35 cellular contexts compared by ENCODE assay signal in the genomic region with DNA sequence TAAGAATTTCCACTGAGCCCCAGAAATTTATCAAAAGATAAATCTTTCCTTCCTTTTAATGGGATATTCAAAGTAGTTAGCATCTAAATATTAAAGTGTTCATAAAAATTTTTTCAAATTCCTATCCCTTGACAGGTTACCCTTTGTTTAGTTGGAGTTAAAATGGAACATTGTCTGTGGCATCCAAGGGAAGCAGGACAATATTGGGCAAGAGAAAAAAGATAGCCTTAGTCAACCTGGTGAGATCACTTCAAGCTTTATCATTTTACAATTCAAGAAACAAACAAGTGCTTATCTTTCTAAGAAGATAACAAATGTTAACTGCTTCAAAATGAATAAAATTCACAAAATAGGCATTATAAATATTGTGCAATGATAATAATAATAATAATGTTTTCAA. TPM values are rescaled to one million over a fixed set of nuclear protein-coding genes. Genes with fewer than 3 reads are reported as not detected.
DNase-seq lines count a peak whose midpoint lies in the region; ATAC-seq, FAIRE-seq and TF ChIP-seq lines count a peak whose summit lies in the region.
"Had no signal": no experiment of that assay in that cellular context is flagged by ENCODE, and none has a peak within 500 bp of the region (broad histone marks: within the 10 kb centered on the region; RNA-seq: fewer than 3 reads in every experiment).

No MANE protein-coding gene starts in this region.

- no peaks in the 10 kb centered on the region for H4K20me1 ChIP-seq in HCT116 (ENCODE audit: insufficient read depth)
- H4K20me1 ChIP-seq in K562 (replicated peaks; ENCODE audit: control insufficient read depth, insufficient read depth, low read length): no peaks in the 10 kb centered on the region
- H4K20me1 ChIP-seq: BLaER1; BLaER1 treated with 17β-estradiol and CSF1 and Interleukin-3, amounts not matched to agents 10 nM and 100 nM had no signal

- no peak for DNase-seq in HCT116 (ENCODE audit: low read depth, low spot score)
- DNase-seq in NCI-H226: peak; percentile 32
- DNase-seq in K562 (ENCODE audit: extremely low read depth in 1 of 4, low spot score in 3 of 4): no peak
- no peak for DNase-seq in transverse colon
- no peak for DNase-seq in T-helper 17 cell
- DNase-seq: 8988T; ACHN; AML-193; BE2C; C1 segment of cervical spinal cord; Caco-2; Calu3; CD4-positive, alpha-beta memory T cell; CD4-positive, alpha-beta T cell; CD4-positive, CD25-positive, alpha-beta regulatory T cell; CD8-positive, alpha-beta memory T cell; CD8-positive, alpha-beta T cell; COR-L47; DMS 273 treated with DMSO at 0.1 percent for 48 hours; DMS153; DMS53; DMS79; DMS79 treated with DMSO at 0.1 percent for 48 hours; DND-41; EL had no signal

- no peak for TF ChIP-seq EP300 in K562 (IDR thresholded peaks at IDR 0.05; ENCODE audit: low read length)
- no peak for TF ChIP-seq EP300 in transverse colon (IDR thresholded peaks at IDR 0.05; ENCODE audit: low read depth)

- H3K4me1 ChIP-seq in HCT116 (ENCODE audit: control insufficient read depth in 1 of 2, insufficient read depth in 2 of 2, low read length in 2 of 2) (no peaks in the 10 kb centered on the region), K562 (replicated peaks in 1 of 2; ENCODE audit: control insufficient read depth in 2 of 2, insufficient read depth in 2 of 2, low read length in 2 of 2) (no peaks in the 10 kb centered on the region), transverse colon (no peaks in the 10 kb centered on the region)
- H3K4me1 ChIP-seq: A549, BE2C, BLaER1 had no signal

- no peak overlapping the region for H3K4me3 Mint-ChIP-seq in T-helper 17 cell
- H3K4me3 Mint-ChIP-seq: B cell; CD14-positive monocyte; CD4-positive, alpha-beta memory T cell; CD4-positive, alpha-beta T cell; CD4-positive, CD25-positive, alpha-beta regulatory T cell; CD8-positive, alpha-beta memory T cell; CD8-positive, alpha-beta T cell had no signal

- no peaks in the 10 kb centered on the region for H3K36me3 Mint-ChIP-seq in T-helper 17 cell (ENCODE audit: low read depth)
- H3K36me3 Mint-ChIP-seq: CD14-positive monocyte; CD4-positive, alpha-beta memory T cell; CD4-positive, CD25-positive, alpha-beta regulatory T cell; CD8-positive, alpha-beta memory T cell; CD8-positive, alpha-beta T cell had no signal

- ATAC-seq in HCT116 (no peak), K562 (no peak), HG03520 (IDR thresholded peaks at IDR 0.05; ENCODE audit: unreplicated experiment) (no peak), T-helper 17 cell (no peak)
- ATAC-seq: A549; CD8-positive, alpha-beta T cell had no signal

- H2AFZ ChIP-seq in HCT116 (ENCODE audit: low read depth, low read length, poor library complexity, severe bottlenecking) (peak overlapping the region; percentile 27), K562 (ENCODE audit: low read depth, low read length) (no peak overlapping the region)

- TF ChIP-seq RAD21 in HCT116 (IDR thresholded peaks at IDR 0.05; ENCODE audit: low read depth): no peak
- no peak for TF ChIP-seq RAD21 in K562 (CRISPR knock-in tag; conservative IDR thresholded peaks at IDR 0.05 in 1 of 2, IDR thresholded peaks at IDR 0.05 in 1 of 2)

- no peaks in the 10 kb centered on the region for H3K9me1 ChIP-seq in K562 (ENCODE audit: control insufficient read depth, insufficient read depth, low read length)

- H3K27me3 ChIP-seq in HCT116 (ENCODE audit: insufficient read depth, low read length) (no peaks in the 10 kb centered on the region), K562 (ENCODE audit: control insufficient read depth in 2 of 2, insufficient read depth in 2 of 2, low read length in 2 of 2) (no peaks in the 10 kb centered on the region), transverse colon (peaks cover 10% of the 10 kb centered on the region)
- H3K27me3 ChIP-seq: BE2C; BLaER1; BLaER1 treated with 17β-estradiol and CSF1 and Interleukin-3, amounts not matched to agents 10 nM and 100 nM had no signal

- H3K9me3 ChIP-seq in HCT116 (ENCODE audit: control insufficient read depth in 1 of 2, insufficient read depth in 1 of 2, low read depth in 1 of 2, low read length in 2 of 2) (no peaks in the 10 kb centered on the region), K562 (replicated peaks; ENCODE audit: control insufficient read depth, insufficient read depth, low read depth, low read length) (no peaks in the 10 kb centered on the region), transverse colon (no peaks in the 10 kb centered on the region), T-helper 17 cell (ENCODE audit: control insufficient read depth, low read length, poor library complexity, severe bottlenecking) (no peaks in the 10 kb centered on the region)
- H3K9me3 ChIP-seq: A549; BE2C; BLaER1; BLaER1 treated with 17β-estradiol and CSF1 and Interleukin-3, amounts not matched to agents 10 nM and 100 nM; Caco-2 had no signal

- in situ Hi-C loops in K562 (cut with MboI) (no loop called here), transverse colon (cut with MboI; ENCODE audit: low pct_ligation_motif_present in 1 of 4, low pct_unique_long_range_greater_than_20kb in 1 of 4, low sequenced_read_pairs in 3 of 4) (no loop called here)

- POLR2A ChIA-PET in HCT116 (lab: Charles Lee) (interaction anchor here (1.1 kb wide), 1 partner anchor 22 kb away, joined by 3 read pairs; a partner anchor contains a TSS), K562 (lab: Yijun Ruan, JAX) (no interaction called here)

- no peaks in the 10 kb centered on the region for H3K79me2 ChIP-seq in HCT116 (ENCODE audit: insufficient read depth, low read length)
- no peaks in the 10 kb centered on the region for H3K79me2 ChIP-seq in K562 (ENCODE audit: control insufficient read depth, insufficient read depth, low read length)

- no TSS peak for BruUV-seq in HCT116 (replicated peaks; lab: Mats Ljungman, UMichigan)
- BruUV-seq in K562 (replicated peaks; lab: Mats Ljungman, UMichigan): no TSS peak

- TF ChIP-seq CTCF in HCT116 (IDR thresholded peaks at IDR 0.05 in 2 of 3, conservative IDR thresholded peaks at IDR 0.05 in 1 of 3; ENCODE audit: borderline replicate concordance in 1 of 3, insufficient read depth in 1 of 3, low read depth in 2 of 3, low read length in 2 of 3): no peak
- no peak for TF ChIP-seq CTCF in K562 (IDR thresholded peaks at IDR 0.05 in 2 of 3, conservative IDR thresholded peaks at IDR 0.05 in 1 of 3; ENCODE audit: insufficient read depth in 2 of 3, low read depth in 1 of 3, low read length in 3 of 3)
- no peak for TF ChIP-seq CTCF in transverse colon (IDR thresholded peaks at IDR 0.05)

- H3K27ac ChIP-seq in HCT116 (ENCODE audit: low read depth, low read length) (no peak overlapping the region), K562 (ENCODE audit: extremely low read depth, low read depth, low read length) (no peak overlapping the region), transverse colon (no peak overlapping the region)
- H3K27ac ChIP-seq: 22Rv1; A549; BLaER1; BLaER1 treated with 17β-estradiol and CSF1 and Interleukin-3, amounts not matched to agents 10 nM and 100 nM; C4-2B had no signal

- H3K4me3 ChIP-seq in HCT116 (replicated peaks in 1 of 2; ENCODE audit: low read depth in 1 of 2, low read length in 2 of 2) (no peak overlapping the region), K562 (no peak overlapping the region), transverse colon (no peak overlapping the region)
- H3K4me3 ChIP-seq: A549; BLaER1; BLaER1 treated with 17β-estradiol and CSF1 and Interleukin-3, amounts not matched to agents 10 nM and 100 nM had no signal

- CTCF ChIA-PET in HCT116 (lab: Charles Lee) (no interaction called here), K562 (lab: Yijun Ruan, JAX; ENCODE audit: low intra/inter-chr PET ratio) (no interaction called here)

- H3K4me2 ChIP-seq in HCT116 (ENCODE audit: low read length) (no peak overlapping the region), K562 (ENCODE audit: insufficient read depth, low read length) (no peak overlapping the region)
- H3K4me2 ChIP-seq: A549; BLaER1; BLaER1 treated with 17β-estradiol and CSF1 and Interleukin-3, amounts not matched to agents 10 nM and 100 nM had no signal

- H3K9me2 ChIP-seq in HCT116 (ENCODE audit: insufficient read depth): no peaks in the 10 kb centered on the region; the same call in 1 of the 2 replicates

- H3K27me3 Mint-ChIP-seq in T-helper 17 cell: peaks cover 61% of the 10 kb centered on the region

- FAIRE-seq in K562 (lab: Jason Lieb, UNC): no peak
- FAIRE-seq: A204.1, A549, D721Med had no signal

- TF ChIP-seq POLR2A in HCT116 (IDR thresholded peaks at IDR 0.05; ENCODE audit: borderline replicate concordance, extremely low read depth, insufficient read depth, insufficient read length) (no peak), K562 (conservative IDR thresholded peaks at IDR 0.05) (no peak), transverse colon (IDR thresholded peaks at IDR 0.05) (no peak)

- H3K36me3 ChIP-seq in HCT116 (ENCODE audit: control insufficient read depth in 1 of 2, insufficient read depth in 2 of 2, low read length in 2 of 2) (no peaks in the 10 kb centered on the region), K562 (ENCODE audit: control insufficient read depth, insufficient read depth, low read length) (no peaks in the 10 kb centered on the region), transverse colon (no peaks in the 10 kb centered on the region)
- H3K36me3 ChIP-seq: BE2C; BLaER1; BLaER1 treated with 17β-estradiol and CSF1 and Interleukin-3, amounts not matched to agents 10 nM and 100 nM had no signal

- intact Hi-C loops in HCT116 (cut with micrococcal nuclease) (no loop called here), K562 (cut with micrococcal nuclease) (no loop called here), transverse colon (cut with DNase I; ENCODE audit: low total_unique reads) (loop anchor here (5.0 kb wide), 1 partner anchor 347 kb away; no protein-coding TSS in a partner anchor)

- no peak overlapping the region for H3K27ac Mint-ChIP-seq in T-helper 17 cell
- H3K27ac Mint-ChIP-seq: B cell; CD14-positive monocyte; CD4-positive, alpha-beta memory T cell; CD4-positive, alpha-beta T cell; CD4-positive, CD25-positive, alpha-beta regulatory T cell; CD8-positive, alpha-beta memory T cell; CD8-positive, alpha-beta T cell had no signal

- H3K4me1 Mint-ChIP-seq in T-helper 17 cell: no peaks in the 10 kb centered on the region
- H3K4me1 Mint-ChIP-seq: CD4-positive, alpha-beta memory T cell; CD4-positive, CD25-positive, alpha-beta regulatory T cell; CD8-positive, alpha-beta memory T cell had no signal

- H3K9ac ChIP-seq in HCT116 (ENCODE audit: low read length): no peak overlapping the region
- H3K9ac ChIP-seq in K562 (ENCODE audit: insufficient read depth in 1 of 2, low read depth in 2 of 2, low read length in 2 of 2): no peak overlapping the region
- H3K9ac ChIP-seq: BLaER1; BLaER1 treated with 17β-estradiol and CSF1 and Interleukin-3, amounts not matched to agents 10 nM and 100 nM had no signal

- RAD21 ChIA-PET in HCT116 (lab: Charles Lee; ENCODE audit: low non-redundant PET in 1 of 2, low total read pairs in 2 of 2, uncharacterized antibody in 2 of 2, unreplicated experiment in 2 of 2): no interaction called here

RNA-seq across cellular contexts. Expression of a gene that starts 21.7 kb away (rescaled TPM):
- 17.9 TPM for total RNA-seq in HCT116 (2021; ENCODE audit: unreplicated experiment)
- polyA plus RNA-seq in HCT116 (2012): 27.2 and 107 TPM in 2 replicates
- total RNA-seq in K562 (2011; cell fraction: chromatin; rRNA removed; ENCODE audit: low replicate concordance): 5.8 and 8.4 TPM in 2 replicates
- 4.6 and 5.5 TPM in 2 replicates for total RNA-seq in K562 (2011; cell fraction: nucleolus; rRNA removed)
- 5.2 and 5.6 TPM in 2 replicates for total RNA-seq in K562 (2011; cell fraction: nucleoplasm; rRNA removed)
- 0.95 and 1.3 TPM in 2 replicates for total RNA-seq in K562 (2014; rRNA removed)
- 1.3 and 1.4 TPM in 2 replicates for total RNA-seq in K562 (2014; rRNA removed; fragmentation: Illumina TruSeq; extraction: Trizol)
- total RNA-seq in K562 (2015; rRNA removed; fragmentation: Illumina TruSeq; extraction: Trizol): 0.94 and 1.1 TPM in 2 replicates
- total RNA-seq in K562 (2021): 5.1 and 5.6 TPM in 2 replicates
- polyA plus RNA-seq in K562 (2011; rRNA removed): 1.3 and 2.1 TPM in 2 replicates
- polyA plus RNA-seq in K562 (2011; cell fraction: cytosol; rRNA removed): 1.5 and 1.6 TPM in 2 replicates
- 6.8 and 9.0 TPM in 2 replicates for polyA plus RNA-seq in K562 (2011; cell fraction: nucleus; rRNA removed)
- 2.3 and 2.9 TPM in 2 replicates for polyA plus RNA-seq in K562 (2012)
- polyA plus RNA-seq in K562 (2014; fragmentation: Illumina TruSeq; extraction: Trizol): 3.9 and 4.6 TPM in 2 replicates
- 1 to 10 TPM; 1.3 to 2.1 TPM for polyA plus RNA-seq in K562 (2014; fragmentation: Nextera tagmentation; extraction: Ambion mirVana)
- polyA plus RNA-seq in K562 (2014; rRNA removed): 2.5 and 3.2 TPM in 2 replicates
- 0.88 and 1.8 TPM in 2 replicates for polyA minus RNA-seq in K562 (2011; rRNA and poly(A)+ RNA removed)
- 1.0 and 3.6 TPM in 2 replicates for polyA minus RNA-seq in K562 (2011; cell fraction: cytosol; rRNA and poly(A)+ RNA removed)
- polyA minus RNA-seq in K562 (2011; cell fraction: nucleus; rRNA and poly(A)+ RNA removed): 4.2 and 5.6 TPM in 2 replicates
- total RNA-seq in transverse colon: 1 to 10 TPM; 2.9 to 7.4 (median 4.1) TPM
- total RNA-seq in T-helper 17 cell: 100 to 1,000 TPM; 213 to 250 TPM

Comparison
In these comparisons a context has a peak if more than half of its experiments do, and no peak if none do; other contexts are left out.
1. RNA of a gene that starts 21.7 kb away (total RNA-seq): 213 to 250 TPM in T-helper 17 cell; 17.9 TPM in HCT116 (single experiment), 2.9 to 7.4 TPM in transverse colon and 0.94 to 8.4 TPM in K562; every median in the first group is over 10 times any median in the second.